In the genomic region with DNA sequence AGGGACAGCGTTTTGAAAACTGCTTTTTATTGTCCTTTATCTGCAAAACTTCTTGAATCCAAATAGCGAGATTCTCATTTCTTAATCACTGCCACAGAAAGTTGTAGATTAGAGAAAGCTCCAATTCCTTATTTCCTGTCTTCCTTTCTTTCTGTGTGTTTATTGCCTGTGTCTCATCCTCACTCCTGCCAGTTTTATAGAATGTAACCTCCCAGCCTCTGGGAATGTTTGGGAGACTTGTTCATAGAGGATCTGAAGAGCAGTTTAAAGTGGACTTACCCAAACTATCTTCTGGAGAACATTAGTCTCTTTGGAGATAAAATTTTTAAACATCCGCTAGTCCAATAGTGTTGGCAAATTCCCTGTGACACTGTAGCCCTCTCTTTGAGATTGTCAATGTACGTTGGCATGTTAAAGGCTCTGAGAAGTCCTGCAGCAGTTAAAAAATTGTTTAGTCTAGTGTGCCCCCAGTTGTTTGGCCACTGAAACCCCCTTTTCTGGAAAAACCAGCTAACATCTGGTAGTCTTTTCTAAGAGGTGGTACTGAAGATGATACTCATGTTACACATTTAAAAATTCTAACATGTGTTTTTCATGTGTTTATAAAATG, we compare ENCODE assay signal across 1 cellular context.
TF ChIP-seq lines count a peak whose summit lies in the region.

No MANE protein-coding gene starts in this region.

TF ChIP-seq in HCT116, 20 proteins besides CTCF, POLR2A, EP300 and RAD21 (continued from another document):
- TF ChIP-seq, protein P1, sequence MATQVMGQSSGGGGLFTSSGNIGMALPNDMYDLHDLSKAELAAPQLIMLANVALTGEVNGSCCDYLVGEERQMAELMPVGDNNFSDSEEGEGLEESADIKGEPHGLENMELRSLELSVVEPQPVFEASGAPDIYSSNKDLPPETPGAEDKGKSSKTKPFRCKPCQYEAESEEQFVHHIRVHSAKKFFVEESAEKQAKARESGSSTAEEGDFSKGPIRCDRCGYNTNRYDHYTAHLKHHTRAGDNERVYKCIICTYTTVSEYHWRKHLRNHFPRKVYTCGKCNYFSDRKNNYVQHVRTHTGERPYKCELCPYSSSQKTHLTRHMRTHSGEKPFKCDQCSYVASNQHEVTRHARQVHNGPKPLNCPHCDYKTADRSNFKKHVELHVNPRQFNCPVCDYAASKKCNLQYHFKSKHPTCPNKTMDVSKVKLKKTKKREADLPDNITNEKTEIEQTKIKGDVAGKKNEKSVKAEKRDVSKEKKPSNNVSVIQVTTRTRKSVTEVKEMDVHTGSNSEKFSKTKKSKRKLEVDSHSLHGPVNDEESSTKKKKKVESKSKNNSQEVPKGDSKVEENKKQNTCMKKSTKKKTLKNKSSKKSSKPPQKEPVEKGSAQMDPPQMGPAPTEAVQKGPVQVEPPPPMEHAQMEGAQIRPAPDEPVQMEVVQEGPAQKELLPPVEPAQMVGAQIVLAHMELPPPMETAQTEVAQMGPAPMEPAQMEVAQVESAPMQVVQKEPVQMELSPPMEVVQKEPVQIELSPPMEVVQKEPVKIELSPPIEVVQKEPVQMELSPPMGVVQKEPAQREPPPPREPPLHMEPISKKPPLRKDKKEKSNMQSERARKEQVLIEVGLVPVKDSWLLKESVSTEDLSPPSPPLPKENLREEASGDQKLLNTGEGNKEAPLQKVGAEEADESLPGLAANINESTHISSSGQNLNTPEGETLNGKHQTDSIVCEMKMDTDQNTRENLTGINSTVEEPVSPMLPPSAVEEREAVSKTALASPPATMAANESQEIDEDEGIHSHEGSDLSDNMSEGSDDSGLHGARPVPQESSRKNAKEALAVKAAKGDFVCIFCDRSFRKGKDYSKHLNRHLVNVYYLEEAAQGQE (IDR thresholded peaks at IDR 0.05; ENCODE audit: low read depth) = no peak
- no peak for TF ChIP-seq POLR2AphosphoS5 (IDR thresholded peaks at IDR 0.05; ENCODE audit: low read depth, low read length)
- TF ChIP-seq, protein P2, sequence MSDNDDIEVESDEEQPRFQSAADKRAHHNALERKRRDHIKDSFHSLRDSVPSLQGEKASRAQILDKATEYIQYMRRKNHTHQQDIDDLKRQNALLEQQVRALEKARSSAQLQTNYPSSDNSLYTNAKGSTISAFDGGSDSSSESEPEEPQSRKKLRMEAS (IDR thresholded peaks at IDR 0.05) = no peak
